Comparison of ENCODE assay signal across 7 cellular contexts in the genomic region with DNA sequence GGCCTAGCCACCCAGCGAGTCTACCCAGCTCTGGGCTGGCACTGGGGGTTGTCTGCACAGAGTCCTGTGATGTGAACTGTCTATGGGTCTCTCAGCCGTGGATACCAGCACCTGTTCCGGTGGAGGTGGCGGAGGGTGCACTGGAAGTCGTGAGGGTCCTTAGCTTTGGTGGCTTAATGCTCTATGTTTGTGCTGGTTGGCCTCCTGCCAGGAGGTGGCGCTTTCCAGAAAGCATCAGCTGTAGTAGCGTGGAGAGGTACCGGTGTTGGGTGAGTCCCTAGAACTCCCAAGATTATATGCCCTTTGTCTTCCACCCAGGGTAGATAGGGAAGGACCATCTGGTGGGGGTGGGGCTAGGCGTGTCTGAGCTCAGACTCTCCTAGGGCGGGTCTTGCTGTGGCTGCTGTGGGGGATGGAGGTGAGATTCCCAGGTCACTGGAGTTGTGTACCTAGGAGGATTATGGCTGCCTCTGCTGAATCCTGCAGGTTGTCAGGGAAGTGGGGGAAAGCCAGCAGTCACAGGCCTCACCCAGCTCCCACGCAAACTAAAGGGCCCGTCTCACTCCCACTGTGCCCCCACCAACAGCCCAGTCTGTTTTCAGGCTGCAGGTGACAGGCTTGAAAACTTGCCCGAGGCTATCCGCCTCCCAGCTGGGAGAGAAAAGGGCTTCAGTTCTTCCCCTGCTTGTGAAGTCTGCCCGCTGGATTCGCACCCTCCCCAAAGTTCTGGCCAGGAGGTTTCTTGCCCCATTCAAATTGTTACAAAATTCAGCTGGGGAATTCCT. TPM values are rescaled to one million over a fixed set of nuclear protein-coding genes. Genes with fewer than 3 reads are reported as not detected.
DNase-seq lines count a peak whose midpoint lies in the region; FAIRE-seq and TF ChIP-seq lines count a peak whose summit lies in the region.
"Not testable (repeated sequence)": the region's sequence is repeated elsewhere in the genome, so short reads cannot be mapped to it uniquely, and the experiment has no call there.

No MANE protein-coding gene starts in this region.

- DNase-seq in NCI-H1105 treated with DMSO at 0.1 percent for 48 hours (lab: John Stamatoyannopoulos, UW) = peak; percentile 27
- DNase-seq in SHP77 (lab: John Stamatoyannopoulos, UW) = peak; percentile 30 to 55
- peak; percentile 57 to 69 for DNase-seq in activated CD4-positive, alpha-beta T cell treated with anti-CD3 and anti-CD28 coated beads, Interleukin-2, amount 50 U/mL, for 48 hours
- DNase-seq in astrocyte (ENCODE audit: low read depth) = not testable (repeated sequence)
- DNase-seq in immature natural killer cell = peak in 2 of 3 donors; percentile 8 to 25
- peak; percentile 65 for DNase-seq in stimulated activated CD4-positive, alpha-beta T cell treated with anti-CD3 and anti-CD28 coated beads, Interleukin-15, amount 100 ng/mL, for 24 hours

- H3K9me3 ChIP-seq in astrocyte (ENCODE audit: insufficient read depth, low read depth, low read length) = not testable (repeated sequence)

- H3K36me3 Mint-ChIP-seq in astrocyte (ENCODE audit: low read depth, unreplicated experiment); immature natural killer cell: not testable (repeated sequence)

- H3K27ac ChIP-seq in astrocyte (ENCODE audit: low read depth, low read length) = not testable (repeated sequence)

- H3K9ac ChIP-seq in astrocyte (ENCODE audit: low read length) = not testable (repeated sequence)

- peaks cover 13% of the 10 kb centered on the region for H3K27me3 ChIP-seq in astrocyte (ENCODE audit: insufficient read depth, low read length)

- H3K79me2 ChIP-seq in astrocyte (ENCODE audit: insufficient read depth, low read length) = not testable (repeated sequence)

- peaks cover 27% of the 10 kb centered on the region for H3K27me3 Mint-ChIP-seq in astrocyte (ENCODE audit: low read depth, unreplicated experiment)
- not testable (repeated sequence) for H3K27me3 Mint-ChIP-seq in immature natural killer cell (ENCODE audit: low read depth in 3 of 3)

- H3K36me3 ChIP-seq in astrocyte (ENCODE audit: insufficient read depth, low read length) = not testable (repeated sequence)

- FAIRE-seq in astrocyte (lab: Jason Lieb, UNC) = not testable (repeated sequence)

- H4K20me1 ChIP-seq in astrocyte (ENCODE audit: insufficient read depth, low read length) = not testable (repeated sequence)

- not testable (repeated sequence) for H3K4me3 Mint-ChIP-seq in astrocyte (ENCODE audit: unreplicated experiment)
- peak overlapping the region in 3 of 5 donors; percentile 30 to 49 (median 42) for H3K4me3 Mint-ChIP-seq in immature natural killer cell

- not testable (repeated sequence) for H3K9me3 Mint-ChIP-seq in astrocyte (ENCODE audit: unreplicated experiment); immature natural killer cell

- not testable (repeated sequence) for H3K4me1 Mint-ChIP-seq in astrocyte (ENCODE audit: low read depth, unreplicated experiment); immature natural killer cell

- TF ChIP-seq CTCF in GM12875 (IDR thresholded peaks at IDR 0.05; ENCODE audit: borderline replicate concordance, insufficient read depth, low read depth, low read length) = peak; percentile 71
- TF ChIP-seq CTCF in astrocyte (IDR thresholded peaks at IDR 0.05; ENCODE audit: insufficient read depth, low read depth, low read length) = peak; percentile 5

- H3K4me1 ChIP-seq in astrocyte (ENCODE audit: insufficient read depth, low read length) = not testable (repeated sequence)

- H3K4me2 ChIP-seq in astrocyte (ENCODE audit: low read length) = not testable (repeated sequence)

- H2AFZ ChIP-seq in astrocyte (ENCODE audit: low read depth, low read length) = not testable (repeated sequence)

- H3K4me3 ChIP-seq in GM12875 (ENCODE audit: low read depth, low read length); astrocyte (ENCODE audit: insufficient read depth, low read depth, low read length): not testable (repeated sequence)

- not testable (repeated sequence) for H3K27ac Mint-ChIP-seq in astrocyte (ENCODE audit: unreplicated experiment); immature natural killer cell

RNA-seq across cellular contexts. Expression of gene PRND, which starts 37.6 kb away (rescaled TPM):
- not detected in 2 replicates for total RNA-seq in astrocyte
- not detected for polyA plus RNA-seq in immature natural killer cell
